Comparison of ENCODE assay signal across 11 cellular contexts in genomic region chrX:50941638-50942037, GRCh38. TPM values are rescaled to one million over a fixed set of nuclear protein-coding genes. Genes with fewer than 3 reads are reported as not detected.
DNase-seq lines count a peak whose midpoint lies in the region; ATAC-seq and TF ChIP-seq lines count a peak whose summit lies in the region.
"Had no signal": no experiment of that assay in that cellular context is flagged by ENCODE, and none has a peak within 500 bp of the region (broad histone marks: within the 10 kb centered on the region; RNA-seq: fewer than 3 reads in every experiment).

No MANE protein-coding gene starts in this region.

- ATAC-seq in GM19351 (IDR thresholded peaks at IDR 0.05; ENCODE audit: unreplicated experiment) = peak; percentile 63
- peak; percentile 65 for ATAC-seq in WTC11
- no peak for ATAC-seq in HG02588 (IDR thresholded peaks at IDR 0.05; ENCODE audit: unreplicated experiment)
- no peak for ATAC-seq in GM21360 (IDR thresholded peaks at IDR 0.05; ENCODE audit: unreplicated experiment)

- POLR2A ChIA-PET in WTC11 (lab: Charles Lee) = no interaction called here

- H3K27ac Mint-ChIP-seq in WTC11 (no peak overlapping the region), HFFc6 (no peak overlapping the region)

- no peak overlapping the region for H3K4me3 ChIP-seq in AG10803 (ENCODE audit: low read length)

- CTCF ChIA-PET in WTC11 (lab: Charles Lee) = interaction anchor here (1.0 to 1.2 kb wide), 4 partner anchors 23 to 38 kb away, joined by 3 to 5 read pairs (median 4); no protein-coding TSS in a partner anchor

- H3K27me3 Mint-ChIP-seq in WTC11 (ENCODE audit: low read depth) (peaks cover 2% of the 10 kb centered on the region; the same call in 1 of the 2 replicates), HFFc6 (ENCODE audit: insufficient read depth) (no peaks in the 10 kb centered on the region)

- TF ChIP-seq CTCF in AG10803 (conservative IDR thresholded peaks at IDR 0.05; ENCODE audit: low read length) (peak; percentile 44), WTC11 (IDR thresholded peaks at IDR 0.05) (no peak), HFFc6 (IDR thresholded peaks at IDR 0.05) (no peak)

- H3K4me1 Mint-ChIP-seq in WTC11 (peaks cover 18% of the 10 kb centered on the region; the same call in 1 of the 2 replicates), HFFc6 (ENCODE audit: low read depth) (no peaks in the 10 kb centered on the region)

- H3K4me3 Mint-ChIP-seq in WTC11 (no peak overlapping the region), HFFc6 (no peak overlapping the region)

- H3K36me3 Mint-ChIP-seq in WTC11 = peaks cover 6% of the 10 kb centered on the region
- H3K36me3 Mint-ChIP-seq in HFFc6 (ENCODE audit: low read depth) = no peaks in the 10 kb centered on the region

- no peak for DNase-seq in AG10803 (ENCODE audit: low read depth)
- peak; percentile 17 for DNase-seq in WTC11 (ENCODE audit: low spot score)
- DNase-seq in islet precursor cell = peak; percentile 55
- DNase-seq in HFFc6 = no peak
- no peak for DNase-seq in A172 (ENCODE audit: low spot score)
- DNase-seq: HCEC 1CT, NCI-H1436 had no signal

- H3K9me3 Mint-ChIP-seq in WTC11 (peaks cover 9% of the 10 kb centered on the region), HFFc6 (peaks cover 3% of the 10 kb centered on the region; the same call in 1 of the 2 replicates)

TF ChIP-seq in WTC11, 78 proteins besides CTCF, POLR2A, EP300 and RAD21:
- TF ChIP-seq AR (CRISPR knock-in tag; IDR thresholded peaks at IDR 0.05) = no peak
- no peak for TF ChIP-seq SOX15 (CRISPR knock-in tag; IDR thresholded peaks at IDR 0.05)
- TF ChIP-seq ATF2 (CRISPR knock-in tag; IDR thresholded peaks at IDR 0.05; ENCODE audit: borderline replicate concordance, low read depth) = no peak
- TF ChIP-seq ZNF396 (CRISPR knock-in tag; IDR thresholded peaks at IDR 0.05; ENCODE audit: borderline replicate concordance) = no peak
- TF ChIP-seq ZNF138 (CRISPR knock-in tag; conservative IDR thresholded peaks at IDR 0.05) = no peak
- TF ChIP-seq JAZF1 (CRISPR knock-in tag; IDR thresholded peaks at IDR 0.05) = no peak
- no peak for TF ChIP-seq STAT6 (CRISPR knock-in tag; conservative IDR thresholded peaks at IDR 0.05; ENCODE audit: low read depth)
- TF ChIP-seq, protein P1, sequence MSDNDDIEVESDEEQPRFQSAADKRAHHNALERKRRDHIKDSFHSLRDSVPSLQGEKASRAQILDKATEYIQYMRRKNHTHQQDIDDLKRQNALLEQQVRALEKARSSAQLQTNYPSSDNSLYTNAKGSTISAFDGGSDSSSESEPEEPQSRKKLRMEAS (CRISPR knock-in tag; IDR thresholded peaks at IDR 0.05) = no peak
- TF ChIP-seq ZNF671 (CRISPR knock-in tag; IDR thresholded peaks at IDR 0.05) = no peak
TF ChIP-seq in WTC11: peak in this region for 0.

RNA-seq across cellular contexts. Expression of gene BMP15, which starts 31.1 kb away (rescaled TPM):
- not detected in 3 replicates for total RNA-seq in WTC11 (2021)
- total RNA-seq in HFFc6 (2021; fragmentation: NEBNext Ultra II Directional; extraction: Animal tissue kit (Norgen Biotek cat#: 25700)) = not detected
- total RNA-seq in A172 (2014; rRNA removed; shearing (Covaris generic)) = not detected in 2 replicates
- total RNA-seq: glomerular endothelial cell had no signal

Comparison
In these comparisons a context has a peak if more than half of its experiments do, and no peak if none do; other contexts are left out.
1. DNase-seq: peak in WTC11 (single experiment) and islet precursor cell (single experiment); none in AG10803 (single experiment), HFFc6 (single experiment) and A172 (single experiment).
2. ATAC-seq: peak in GM19351 (single experiment) and WTC11 (single experiment); none in HG02588 (single experiment) and GM21360 (single experiment).